1 cellular context compared by ENCODE assay signal in the genomic region with DNA sequence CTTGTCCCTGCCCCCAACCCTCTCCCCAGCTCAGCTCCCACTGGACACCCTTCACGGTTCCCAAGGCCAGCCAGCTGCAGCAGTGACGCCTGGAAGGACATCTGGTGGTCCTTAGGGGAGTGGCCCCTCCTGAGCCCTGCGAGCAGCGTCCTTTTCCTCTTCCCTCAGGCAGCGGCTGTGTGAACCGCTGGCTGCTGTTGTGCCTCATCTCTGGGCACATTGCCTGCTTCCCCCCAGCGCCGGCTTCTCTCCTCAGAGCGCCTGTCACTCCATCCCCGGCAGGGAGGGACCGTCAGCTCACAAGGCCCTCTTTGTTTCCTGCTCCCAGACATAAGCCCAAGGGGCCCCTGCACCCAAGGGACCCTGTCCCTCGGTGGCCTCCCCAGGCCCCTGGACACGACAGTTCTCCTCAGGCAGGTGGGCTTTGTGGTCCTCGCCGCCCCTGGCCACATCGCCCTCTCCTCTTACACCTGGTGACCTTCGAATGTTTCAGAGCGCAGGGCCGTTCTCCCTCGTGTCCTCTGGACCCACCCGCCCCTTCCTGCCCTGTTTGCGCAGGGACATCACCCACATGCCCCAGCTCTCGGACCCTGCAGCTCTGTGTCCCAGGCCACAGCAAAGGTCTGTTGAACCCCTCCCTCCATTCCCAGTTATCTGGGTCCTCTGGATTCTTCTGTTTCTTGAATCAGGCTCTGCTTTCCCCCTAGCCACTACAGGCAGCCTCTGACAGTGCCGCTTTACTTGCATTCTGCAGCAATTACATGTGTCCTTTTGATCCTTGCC.
TF ChIP-seq lines count a peak whose summit lies in the region.

No MANE protein-coding gene starts in this region.

TF ChIP-seq in HepG2, 621 proteins besides CTCF, POLR2A, EP300 and RAD21 (continued from another document and continues in another):
- TF ChIP-seq, protein P1, sequence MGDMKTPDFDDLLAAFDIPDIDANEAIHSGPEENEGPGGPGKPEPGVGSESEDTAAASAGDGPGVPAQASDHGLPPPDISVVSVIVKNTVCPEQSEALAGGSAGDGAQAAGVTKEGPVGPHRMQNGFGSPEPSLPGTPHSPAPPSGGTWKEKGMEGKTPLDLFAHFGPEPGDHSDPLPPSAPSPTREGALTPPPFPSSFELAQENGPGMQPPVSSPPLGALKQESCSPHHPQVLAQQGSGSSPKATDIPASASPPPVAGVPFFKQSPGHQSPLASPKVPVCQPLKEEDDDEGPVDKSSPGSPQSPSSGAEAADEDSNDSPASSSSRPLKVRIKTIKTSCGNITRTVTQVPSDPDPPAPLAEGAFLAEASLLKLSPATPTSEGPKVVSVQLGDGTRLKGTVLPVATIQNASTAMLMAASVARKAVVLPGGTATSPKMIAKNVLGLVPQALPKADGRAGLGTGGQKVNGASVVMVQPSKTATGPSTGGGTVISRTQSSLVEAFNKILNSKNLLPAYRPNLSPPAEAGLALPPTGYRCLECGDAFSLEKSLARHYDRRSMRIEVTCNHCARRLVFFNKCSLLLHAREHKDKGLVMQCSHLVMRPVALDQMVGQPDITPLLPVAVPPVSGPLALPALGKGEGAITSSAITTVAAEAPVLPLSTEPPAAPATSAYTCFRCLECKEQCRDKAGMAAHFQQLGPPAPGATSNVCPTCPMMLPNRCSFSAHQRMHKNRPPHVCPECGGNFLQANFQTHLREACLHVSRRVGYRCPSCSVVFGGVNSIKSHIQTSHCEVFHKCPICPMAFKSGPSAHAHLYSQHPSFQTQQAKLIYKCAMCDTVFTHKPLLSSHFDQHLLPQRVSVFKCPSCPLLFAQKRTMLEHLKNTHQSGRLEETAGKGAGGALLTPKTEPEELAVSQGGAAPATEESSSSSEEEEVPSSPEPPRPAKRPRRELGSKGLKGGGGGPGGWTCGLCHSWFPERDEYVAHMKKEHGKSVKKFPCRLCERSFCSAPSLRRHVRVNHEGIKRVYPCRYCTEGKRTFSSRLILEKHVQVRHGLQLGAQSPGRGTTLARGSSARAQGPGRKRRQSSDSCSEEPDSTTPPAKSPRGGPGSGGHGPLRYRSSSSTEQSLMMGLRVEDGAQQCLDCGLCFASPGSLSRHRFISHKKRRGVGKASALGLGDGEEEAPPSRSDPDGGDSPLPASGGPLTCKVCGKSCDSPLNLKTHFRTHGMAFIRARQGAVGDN (CRISPR knock-in tag; IDR thresholded peaks at IDR 0.05) = peak; percentile 98
- TF ChIP-seq, protein P2, sequence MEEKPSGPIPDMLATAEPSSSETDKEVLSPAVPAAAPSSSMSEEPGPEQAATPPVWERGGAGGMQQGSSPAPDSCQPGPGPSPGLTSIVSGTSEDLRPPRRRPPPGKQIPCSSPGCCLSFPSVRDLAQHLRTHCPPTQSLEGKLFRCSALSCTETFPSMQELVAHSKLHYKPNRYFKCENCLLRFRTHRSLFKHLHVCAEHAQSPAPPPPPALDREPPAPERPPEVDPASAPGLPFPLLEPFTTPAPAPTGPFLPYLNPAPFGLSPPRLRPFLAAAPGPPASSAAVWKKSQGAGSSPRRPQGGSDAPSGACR (CRISPR knock-in tag; IDR thresholded peaks at IDR 0.05) = no peak
- TF ChIP-seq ZNF326 (CRISPR knock-in tag; IDR thresholded peaks at IDR 0.05; ENCODE audit: borderline replicate concordance) = no peak
- TF ChIP-seq, protein P3, sequence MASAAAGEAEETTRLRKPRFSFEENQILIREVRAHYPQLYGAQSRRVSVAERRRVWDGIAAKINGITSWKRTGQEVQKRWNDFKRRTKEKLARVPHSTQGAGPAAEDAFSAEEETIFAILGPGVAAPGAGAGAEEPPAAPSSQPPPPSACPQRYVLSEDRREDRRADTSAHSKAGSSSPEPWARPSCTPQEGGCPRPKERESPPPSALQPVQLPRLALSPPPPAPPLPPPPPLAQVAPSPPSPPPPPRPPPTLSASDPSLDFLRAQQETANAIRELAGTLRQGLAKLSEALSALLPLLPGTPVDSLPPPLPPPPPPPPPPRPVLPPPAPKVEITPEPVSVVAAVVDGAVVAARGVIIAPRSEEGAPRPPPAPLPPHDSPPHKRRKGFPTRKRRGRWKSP (CRISPR knock-in tag; IDR thresholded peaks at IDR 0.05) = peak; percentile 65
- TF ChIP-seq FIP1L1 (IDR thresholded peaks at IDR 0.05; ENCODE audit: borderline replicate concordance, insufficient read depth, low read depth, low read length) = peak; percentile 64; the same call in 1 of the 2 replicates
- no peak for TF ChIP-seq HMGA1 (CRISPR knock-in tag; conservative IDR thresholded peaks at IDR 0.05)
- TF ChIP-seq ZSCAN12 (CRISPR knock-in tag; IDR thresholded peaks at IDR 0.05) = no peak
- TF ChIP-seq, protein P4, sequence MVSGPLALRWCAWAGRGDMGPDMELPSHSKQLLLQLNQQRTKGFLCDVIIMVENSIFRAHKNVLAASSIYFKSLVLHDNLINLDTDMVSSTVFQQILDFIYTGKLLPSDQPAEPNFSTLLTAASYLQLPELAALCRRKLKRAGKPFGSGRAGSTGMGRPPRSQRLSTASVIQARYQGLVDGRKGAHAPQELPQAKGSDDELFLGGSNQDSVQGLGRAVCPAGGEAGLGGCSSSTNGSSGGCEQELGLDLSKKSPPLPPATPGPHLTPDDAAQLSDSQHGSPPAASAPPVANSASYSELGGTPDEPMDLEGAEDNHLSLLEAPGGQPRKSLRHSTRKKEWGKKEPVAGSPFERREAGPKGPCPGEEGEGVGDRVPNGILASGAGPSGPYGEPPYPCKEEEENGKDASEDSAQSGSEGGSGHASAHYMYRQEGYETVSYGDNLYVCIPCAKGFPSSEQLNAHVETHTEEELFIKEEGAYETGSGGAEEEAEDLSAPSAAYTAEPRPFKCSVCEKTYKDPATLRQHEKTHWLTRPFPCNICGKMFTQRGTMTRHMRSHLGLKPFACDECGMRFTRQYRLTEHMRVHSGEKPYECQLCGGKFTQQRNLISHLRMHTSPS (CRISPR knock-in tag; IDR thresholded peaks at IDR 0.05; ENCODE audit: low read depth) = no peak; the same call in 1 of the 2 replicates
- TF ChIP-seq KLF6 (CRISPR knock-in tag; IDR thresholded peaks at IDR 0.05) = no peak
- no peak for TF ChIP-seq ZNF530 (CRISPR knock-in tag; IDR thresholded peaks at IDR 0.05; ENCODE audit: low read depth)
- no peak for TF ChIP-seq GABPA (IDR thresholded peaks at IDR 0.05; ENCODE audit: low read depth, low read length)
- peak; percentile 34; the same call in 1 of the 2 replicates for TF ChIP-seq GABPA (CRISPR knock-in tag; IDR thresholded peaks at IDR 0.05; ENCODE audit: low read depth)
- peak; percentile 93 for TF ChIP-seq AKAP8 (CRISPR knock-in tag; IDR thresholded peaks at IDR 0.05)
- TF ChIP-seq ZNF550 (CRISPR knock-in tag; IDR thresholded peaks at IDR 0.05; ENCODE audit: borderline replicate concordance) = no peak
- no peak; the same call in 1 of the 2 replicates for TF ChIP-seq ZNF629 (CRISPR knock-in tag; conservative IDR thresholded peaks at IDR 0.05)
- no peak; the same call in 1 of the 2 replicates for TF ChIP-seq HMG20B (CRISPR knock-in tag; conservative IDR thresholded peaks at IDR 0.05)
- no peak for TF ChIP-seq MATR3 (CRISPR knock-in tag; IDR thresholded peaks at IDR 0.05)
- TF ChIP-seq, protein P5, sequence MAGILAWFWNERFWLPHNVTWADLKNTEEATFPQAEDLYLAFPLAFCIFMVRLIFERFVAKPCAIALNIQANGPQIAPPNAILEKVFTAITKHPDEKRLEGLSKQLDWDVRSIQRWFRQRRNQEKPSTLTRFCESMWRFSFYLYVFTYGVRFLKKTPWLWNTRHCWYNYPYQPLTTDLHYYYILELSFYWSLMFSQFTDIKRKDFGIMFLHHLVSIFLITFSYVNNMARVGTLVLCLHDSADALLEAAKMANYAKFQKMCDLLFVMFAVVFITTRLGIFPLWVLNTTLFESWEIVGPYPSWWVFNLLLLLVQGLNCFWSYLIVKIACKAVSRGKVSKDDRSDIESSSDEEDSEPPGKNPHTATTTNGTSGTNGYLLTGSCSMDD (CRISPR knock-in tag; IDR thresholded peaks at IDR 0.05) = no peak
- TF ChIP-seq, protein P6, sequence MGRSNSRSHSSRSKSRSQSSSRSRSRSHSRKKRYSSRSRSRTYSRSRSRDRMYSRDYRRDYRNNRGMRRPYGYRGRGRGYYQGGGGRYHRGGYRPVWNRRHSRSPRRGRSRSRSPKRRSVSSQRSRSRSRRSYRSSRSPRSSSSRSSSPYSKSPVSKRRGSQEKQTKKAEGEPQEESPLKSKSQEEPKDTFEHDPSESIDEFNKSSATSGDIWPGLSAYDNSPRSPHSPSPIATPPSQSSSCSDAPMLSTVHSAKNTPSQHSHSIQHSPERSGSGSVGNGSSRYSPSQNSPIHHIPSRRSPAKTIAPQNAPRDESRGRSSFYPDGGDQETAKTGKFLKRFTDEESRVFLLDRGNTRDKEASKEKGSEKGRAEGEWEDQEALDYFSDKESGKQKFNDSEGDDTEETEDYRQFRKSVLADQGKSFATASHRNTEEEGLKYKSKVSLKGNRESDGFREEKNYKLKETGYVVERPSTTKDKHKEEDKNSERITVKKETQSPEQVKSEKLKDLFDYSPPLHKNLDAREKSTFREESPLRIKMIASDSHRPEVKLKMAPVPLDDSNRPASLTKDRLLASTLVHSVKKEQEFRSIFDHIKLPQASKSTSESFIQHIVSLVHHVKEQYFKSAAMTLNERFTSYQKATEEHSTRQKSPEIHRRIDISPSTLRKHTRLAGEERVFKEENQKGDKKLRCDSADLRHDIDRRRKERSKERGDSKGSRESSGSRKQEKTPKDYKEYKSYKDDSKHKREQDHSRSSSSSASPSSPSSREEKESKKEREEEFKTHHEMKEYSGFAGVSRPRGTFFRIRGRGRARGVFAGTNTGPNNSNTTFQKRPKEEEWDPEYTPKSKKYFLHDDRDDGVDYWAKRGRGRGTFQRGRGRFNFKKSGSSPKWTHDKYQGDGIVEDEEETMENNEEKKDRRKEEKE (IDR thresholded peaks at IDR 0.05) = no peak
- TF ChIP-seq SAFB2 (CRISPR knock-in tag; IDR thresholded peaks at IDR 0.05; ENCODE audit: borderline replicate concordance, low read depth) = peak; percentile 83; the same call in 1 of the 2 replicates
- TF ChIP-seq, protein P7, sequence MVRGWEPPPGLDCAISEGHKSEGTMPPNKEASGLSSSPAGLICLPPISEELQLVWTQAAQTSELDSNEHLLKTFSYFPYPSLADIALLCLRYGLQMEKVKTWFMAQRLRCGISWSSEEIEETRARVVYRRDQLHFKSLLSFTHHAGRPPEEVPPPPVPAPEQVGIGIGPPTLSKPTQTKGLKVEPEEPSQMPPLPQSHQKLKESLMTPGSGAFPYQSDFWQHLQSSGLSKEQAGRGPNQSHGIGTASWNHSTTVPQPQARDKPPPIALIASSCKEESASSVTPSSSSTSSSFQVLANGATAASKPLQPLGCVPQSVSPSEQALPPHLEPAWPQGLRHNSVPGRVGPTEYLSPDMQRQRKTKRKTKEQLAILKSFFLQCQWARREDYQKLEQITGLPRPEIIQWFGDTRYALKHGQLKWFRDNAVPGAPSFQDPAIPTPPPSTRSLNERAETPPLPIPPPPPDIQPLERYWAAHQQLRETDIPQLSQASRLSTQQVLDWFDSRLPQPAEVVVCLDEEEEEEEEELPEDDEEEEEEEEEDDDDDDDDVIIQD (CRISPR knock-in tag; IDR thresholded peaks at IDR 0.05; ENCODE audit: low read depth) = no peak
- peak; percentile 67; the same call in 1 of the 2 replicates for TF ChIP-seq ZNF614 (CRISPR knock-in tag; IDR thresholded peaks at IDR 0.05; ENCODE audit: borderline replicate concordance)
- TF ChIP-seq U2AF2 (IDR thresholded peaks at IDR 0.05; ENCODE audit: low read depth, low read length) = no peak
- TF ChIP-seq ZBTB3 (CRISPR knock-in tag; IDR thresholded peaks at IDR 0.05; ENCODE audit: borderline replicate concordance, low read depth) = peak; percentile 70; the same call in 1 of the 2 replicates
- TF ChIP-seq, protein P8, sequence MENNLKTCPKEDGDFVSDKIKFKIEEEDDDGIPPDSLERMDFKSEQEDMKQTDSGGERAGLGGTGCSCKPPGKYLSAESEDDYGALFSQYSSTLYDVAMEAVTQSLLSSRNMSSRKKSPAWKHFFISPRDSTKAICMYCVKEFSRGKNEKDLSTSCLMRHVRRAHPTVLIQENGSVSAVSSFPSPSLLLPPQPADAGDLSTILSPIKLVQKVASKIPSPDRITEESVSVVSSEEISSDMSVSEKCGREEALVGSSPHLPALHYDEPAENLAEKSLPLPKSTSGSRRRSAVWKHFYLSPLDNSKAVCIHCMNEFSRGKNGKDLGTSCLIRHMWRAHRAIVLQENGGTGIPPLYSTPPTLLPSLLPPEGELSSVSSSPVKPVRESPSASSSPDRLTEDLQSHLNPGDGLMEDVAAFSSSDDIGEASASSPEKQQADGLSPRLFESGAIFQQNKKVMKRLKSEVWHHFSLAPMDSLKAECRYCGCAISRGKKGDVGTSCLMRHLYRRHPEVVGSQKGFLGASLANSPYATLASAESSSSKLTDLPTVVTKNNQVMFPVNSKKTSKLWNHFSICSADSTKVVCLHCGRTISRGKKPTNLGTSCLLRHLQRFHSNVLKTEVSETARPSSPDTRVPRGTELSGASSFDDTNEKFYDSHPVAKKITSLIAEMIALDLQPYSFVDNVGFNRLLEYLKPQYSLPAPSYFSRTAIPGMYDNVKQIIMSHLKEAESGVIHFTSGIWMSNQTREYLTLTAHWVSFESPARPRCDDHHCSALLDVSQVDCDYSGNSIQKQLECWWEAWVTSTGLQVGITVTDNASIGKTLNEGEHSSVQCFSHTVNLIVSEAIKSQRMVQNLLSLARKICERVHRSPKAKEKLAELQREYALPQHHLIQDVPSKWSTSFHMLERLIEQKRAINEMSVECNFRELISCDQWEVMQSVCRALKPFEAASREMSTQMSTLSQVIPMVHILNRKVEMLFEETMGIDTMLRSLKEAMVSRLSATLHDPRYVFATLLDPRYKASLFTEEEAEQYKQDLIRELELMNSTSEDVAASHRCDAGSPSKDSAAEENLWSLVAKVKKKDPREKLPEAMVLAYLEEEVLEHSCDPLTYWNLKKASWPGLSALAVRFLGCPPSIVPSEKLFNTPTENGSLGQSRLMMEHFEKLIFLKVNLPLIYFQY (CRISPR knock-in tag; IDR thresholded peaks at IDR 0.05; ENCODE audit: borderline replicate concordance) = no peak
- no peak for TF ChIP-seq TAF1 (CRISPR knock-in tag; IDR thresholded peaks at IDR 0.05)
- TF ChIP-seq CBFB (CRISPR knock-in tag; IDR thresholded peaks at IDR 0.05) = peak; percentile 21; the same call in 1 of the 2 replicates
- no peak for TF ChIP-seq ZSCAN20 (CRISPR knock-in tag; IDR thresholded peaks at IDR 0.05; ENCODE audit: borderline replicate concordance)
- TF ChIP-seq, protein P9, sequence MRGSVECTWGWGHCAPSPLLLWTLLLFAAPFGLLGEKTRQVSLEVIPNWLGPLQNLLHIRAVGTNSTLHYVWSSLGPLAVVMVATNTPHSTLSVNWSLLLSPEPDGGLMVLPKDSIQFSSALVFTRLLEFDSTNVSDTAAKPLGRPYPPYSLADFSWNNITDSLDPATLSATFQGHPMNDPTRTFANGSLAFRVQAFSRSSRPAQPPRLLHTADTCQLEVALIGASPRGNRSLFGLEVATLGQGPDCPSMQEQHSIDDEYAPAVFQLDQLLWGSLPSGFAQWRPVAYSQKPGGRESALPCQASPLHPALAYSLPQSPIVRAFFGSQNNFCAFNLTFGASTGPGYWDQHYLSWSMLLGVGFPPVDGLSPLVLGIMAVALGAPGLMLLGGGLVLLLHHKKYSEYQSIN (CRISPR knock-in tag; IDR thresholded peaks at IDR 0.05; ENCODE audit: borderline replicate concordance) = no peak
- no peak for TF ChIP-seq ZSCAN30 (CRISPR knock-in tag; IDR thresholded peaks at IDR 0.05)
- no peak; the same call in 1 of the 2 replicates for TF ChIP-seq HIVEP1 (CRISPR knock-in tag; IDR thresholded peaks at IDR 0.05)
- TF ChIP-seq GLI4 (CRISPR knock-in tag; IDR thresholded peaks at IDR 0.05; ENCODE audit: borderline replicate concordance) = peak; percentile 43; the same call in 1 of the 2 replicates
- no peak for TF ChIP-seq TOE1 (CRISPR knock-in tag; IDR thresholded peaks at IDR 0.05)
- no peak for TF ChIP-seq XRCC5 (optimal IDR thresholded peaks at IDR 0.05; ENCODE audit: low read length)
- peak; percentile 77; the same call in 1 of the 2 replicates for TF ChIP-seq YEATS4 (CRISPR knock-in tag; IDR thresholded peaks at IDR 0.05; ENCODE audit: borderline replicate concordance)
- no peak; the same call in 1 of the 2 replicates for TF ChIP-seq ZNF547 (CRISPR knock-in tag; IDR thresholded peaks at IDR 0.05)
